In genomic region chrX:30822719-30823118, GRCh38 we compare ENCODE assay signal across 16 cellular contexts.
DNase-seq lines count a peak whose midpoint lies in the region; ATAC-seq and TF ChIP-seq lines count a peak whose summit lies in the region.
"Had no signal": no experiment of that assay in that cellular context is flagged by ENCODE, and none has a peak within 500 bp of the region (broad histone marks: within the 10 kb centered on the region; RNA-seq: fewer than 3 reads in every experiment).

No MANE protein-coding gene starts in this region.

- in situ Hi-C loops in GM23248 (cut with MboI) = no loop called here

- 36 to 37% methylated on average over 3 of the region's 3 CpGs for WGBS in GM23248 (ENCODE audit: low coverage in 1 of 2, low lambda C conversion rate in 2 of 2, missing lambda C conversion rate in 2 of 2), 2 experiments

- H3K27me3 Mint-ChIP-seq in activated CD8-positive, alpha-beta T cell treated with anti-CD3 and anti-CD28 coated beads, Interleukin-2, amount 10 ng/mL, durations not matched to agents 7 days and 5 days (ENCODE audit: low read depth) = peaks cover 4% of the 10 kb centered on the region

- no peak for ATAC-seq in activated CD8-positive, alpha-beta T cell treated with anti-CD3 and anti-CD28 coated beads, Interleukin-2, amount 10 ng/mL, durations not matched to agents 7 days and 5 days

- H3K9me3 ChIP-seq in DOHH2 (ENCODE audit: control insufficient read depth, insufficient read depth, low read length) (no peaks in the 10 kb centered on the region), GM23248 (ENCODE audit: low read depth) (no peaks in the 10 kb centered on the region), OCI-LY3 (ENCODE audit: insufficient read depth, low read length) (no peaks in the 10 kb centered on the region)
- H3K9me3 ChIP-seq: A549, SJCRH30 had no signal

- H3K4me2 ChIP-seq in DOHH2 (ENCODE audit: low read length) = peak overlapping the region; percentile 9
- H3K4me2 ChIP-seq in GM23248 (ENCODE audit: unreplicated experiment) = no peak overlapping the region
- H3K4me2 ChIP-seq in OCI-LY3 (ENCODE audit: low read length) = peak overlapping the region; percentile 59
- H3K4me2 ChIP-seq: A549 had no signal

- H3K9me2 ChIP-seq in DOHH2 (replicated peaks; ENCODE audit: control insufficient read depth, low read length) (no peaks in the 10 kb centered on the region), GM23248 (ENCODE audit: insufficient read depth) (no peaks in the 10 kb centered on the region)

- H3K4me3 ChIP-seq in DOHH2 (ENCODE audit: low read length) (no peak overlapping the region), GM23248 (no peak overlapping the region), OCI-LY3 (ENCODE audit: low read length) (peak overlapping the region; percentile 36), foreskin fibroblast (ENCODE audit: low read depth in 1 of 2, low read length in 2 of 2) (no peak overlapping the region)
- H3K4me3 ChIP-seq: A549, K562, SJCRH30 had no signal

- H3K4me1 ChIP-seq in DOHH2 (ENCODE audit: control insufficient read depth, low read length) (peaks cover 26% of the 10 kb centered on the region), GM23248 (ENCODE audit: insufficient read depth) (no peaks in the 10 kb centered on the region), OCI-LY3 (ENCODE audit: low read length) (peaks cover 32% of the 10 kb centered on the region)
- H3K4me1 ChIP-seq: A549, SJCRH30 had no signal

- CTCF ChIA-PET in activated CD8-positive, alpha-beta T cell treated with anti-CD3 and anti-CD28 coated beads, Interleukin-2, amount 10 ng/mL, durations not matched to agents 7 days and 5 days (lab: Charles Lee) = interaction anchor here (1.1 kb wide), 1 partner anchor 87 kb away, joined by 6 read pairs; no protein-coding TSS in a partner anchor

- no peak overlapping the region for H2AFZ ChIP-seq in GM23248
- H2AFZ ChIP-seq in OCI-LY3 (ENCODE audit: low read depth, low read length) = peak overlapping the region; percentile 51

- H3K27ac Mint-ChIP-seq in activated CD8-positive, alpha-beta T cell treated with anti-CD3 and anti-CD28 coated beads, Interleukin-2, amount 10 ng/mL, durations not matched to agents 7 days and 5 days = no peak overlapping the region
- H3K27ac Mint-ChIP-seq: CD14-positive monocyte had no signal

- no peaks in the 10 kb centered on the region for H3K79me2 ChIP-seq in DOHH2 (ENCODE audit: control insufficient read depth, low read length)
- H3K79me2 ChIP-seq in GM23248 (ENCODE audit: insufficient read depth) = no peaks in the 10 kb centered on the region
- no peaks in the 10 kb centered on the region for H3K79me2 ChIP-seq in OCI-LY3 (ENCODE audit: low read length)

- DNase-seq in GM23248 (peak; percentile 23), foreskin fibroblast (peak; percentile 51 to 77), cerebellar cortex (ENCODE audit: low spot score) (no peak), HK-2 (ENCODE audit: unreplicated experiment) (no peak), Kasumi-1 (lab: John Stamatoyannopoulos, UW) (no peak)
- DNase-seq in activated CD8-positive, alpha-beta T cell treated with anti-CD3 and anti-CD28 coated beads, Interleukin-2, amount 10 ng/mL, durations not matched to agents 7 days and 5 days = no peak
- DNase-seq: DMS153, H9, NCI-H510A treated with DMSO at 0.1 percent for 48 hours, T-helper 2 cell had no signal

- H3K27ac ChIP-seq in DOHH2 (ENCODE audit: low read depth, low read length) = no peak overlapping the region
- no peak overlapping the region for H3K27ac ChIP-seq in GM23248
- H3K27ac ChIP-seq in OCI-LY3 (ENCODE audit: low read length) = peak overlapping the region; percentile 83
- H3K27ac ChIP-seq: A549, SJCRH30 had no signal

- H3K9me3 Mint-ChIP-seq in activated CD8-positive, alpha-beta T cell treated with anti-CD3 and anti-CD28 coated beads, Interleukin-2, amount 10 ng/mL, durations not matched to agents 7 days and 5 days (ENCODE audit: insufficient read depth) = no peaks in the 10 kb centered on the region
- H3K9me3 Mint-ChIP-seq: CD14-positive monocyte had no signal

- no peak overlapping the region for H3K9ac ChIP-seq in GM23248
- peak overlapping the region; percentile 9; the same call in 1 of the 2 replicates for H3K9ac ChIP-seq in OCI-LY3 (ENCODE audit: low read length)

- H4K20me1 ChIP-seq in DOHH2 (ENCODE audit: control insufficient read depth, insufficient read depth, low read depth, low read length) = no peaks in the 10 kb centered on the region
- H4K20me1 ChIP-seq in GM23248 (ENCODE audit: insufficient read depth) = no peaks in the 10 kb centered on the region
- no peaks in the 10 kb centered on the region for H4K20me1 ChIP-seq in OCI-LY3 (ENCODE audit: insufficient read depth, low read length)

- H3K4me1 Mint-ChIP-seq in activated CD8-positive, alpha-beta T cell treated with anti-CD3 and anti-CD28 coated beads, Interleukin-2, amount 10 ng/mL, durations not matched to agents 7 days and 5 days (ENCODE audit: low read depth) = peaks cover 34% of the 10 kb centered on the region

- no peaks in the 10 kb centered on the region for H3K27me3 ChIP-seq in DOHH2 (ENCODE audit: control insufficient read depth, low read length)
- no peaks in the 10 kb centered on the region for H3K27me3 ChIP-seq in GM23248 (replicated peaks; ENCODE audit: insufficient read depth)
- H3K27me3 ChIP-seq in OCI-LY3 (ENCODE audit: low read depth, low read length) = no peaks in the 10 kb centered on the region
- H3K27me3 ChIP-seq: SJCRH30 had no signal

- no peak overlapping the region for H3K4me3 Mint-ChIP-seq in activated CD8-positive, alpha-beta T cell treated with anti-CD3 and anti-CD28 coated beads, Interleukin-2, amount 10 ng/mL, durations not matched to agents 7 days and 5 days
- H3K4me3 Mint-ChIP-seq: CD14-positive monocyte, H9 had no signal

- TF ChIP-seq CTCF in DOHH2 (IDR thresholded peaks at IDR 0.05; ENCODE audit: low read depth, low read length, poor library complexity, severe bottlenecking) (no peak), OCI-LY3 (IDR thresholded peaks at IDR 0.05; ENCODE audit: low read depth, low read length) (no peak), foreskin fibroblast (IDR thresholded peaks at IDR 0.05; ENCODE audit: low read depth, low read length) (no peak)

- H3F3A ChIP-seq in DOHH2 (ENCODE audit: control insufficient read depth, insufficient read depth) (no peaks in the 10 kb centered on the region), GM23248 (ENCODE audit: insufficient read depth) (no peaks in the 10 kb centered on the region)

- H3K36me3 ChIP-seq in DOHH2 (ENCODE audit: control insufficient read depth, low read length) (no peaks in the 10 kb centered on the region), GM23248 (ENCODE audit: low read depth) (no peaks in the 10 kb centered on the region), OCI-LY3 (replicated peaks; ENCODE audit: low read depth, low read length) (no peaks in the 10 kb centered on the region)
- H3K36me3 ChIP-seq: SJCRH30 had no signal

- H3K36me3 Mint-ChIP-seq in activated CD8-positive, alpha-beta T cell treated with anti-CD3 and anti-CD28 coated beads, Interleukin-2, amount 10 ng/mL, durations not matched to agents 7 days and 5 days (ENCODE audit: low read depth) = no peaks in the 10 kb centered on the region
- H3K36me3 Mint-ChIP-seq: CD14-positive monocyte had no signal

- POLR2A ChIA-PET in activated CD8-positive, alpha-beta T cell treated with anti-CD3 and anti-CD28 coated beads, Interleukin-2, amount 10 ng/mL, durations not matched to agents 7 days and 5 days (lab: Charles Lee) = no interaction called here

Comparison
In these comparisons a context has a peak if more than half of its experiments do, and no peak if none do; other contexts are left out.
1. DNase-seq: peak in GM23248 (single experiment) and foreskin fibroblast (2 of 2); none in activated CD8-positive, alpha-beta T cell treated with anti-CD3 and anti-CD28 coated beads, Interleukin-2, amount 10 ng/mL, durations not matched to agents 7 days and 5 days (single experiment), cerebellar cortex (single experiment), HK-2 (single experiment) and Kasumi-1 (0 of 2).